In the genomic region with DNA sequence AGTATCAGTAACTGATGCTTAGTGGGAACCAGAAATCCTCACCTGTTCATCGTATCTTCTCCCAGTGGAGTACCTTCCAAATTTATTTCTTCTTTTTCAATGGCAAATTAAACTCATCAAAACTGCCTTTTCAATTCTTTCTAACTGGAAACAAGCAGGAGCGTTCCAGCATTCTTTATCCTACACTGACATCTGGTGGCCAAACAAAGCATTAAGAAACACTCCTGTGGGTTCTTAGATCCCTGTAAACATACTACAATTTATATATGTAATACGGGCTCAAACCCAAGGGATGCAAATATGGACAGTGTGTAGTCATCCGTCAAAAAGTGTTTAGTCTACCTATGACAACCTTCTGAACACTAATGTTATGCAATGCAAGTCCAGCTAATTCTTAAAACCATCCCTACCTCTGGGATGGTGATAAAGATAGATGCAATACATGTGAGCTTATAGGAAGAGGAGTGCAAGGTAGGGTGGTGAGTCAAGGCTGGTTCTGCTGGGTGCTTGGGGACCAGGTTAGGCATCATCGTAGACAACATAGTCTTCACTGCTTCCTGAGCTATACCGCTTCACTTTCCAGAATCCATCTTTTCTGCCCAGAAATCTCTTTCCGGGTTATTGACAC, we compare ENCODE assay signal across 8 cellular contexts.
A peak's percentile ranks its signal among the peaks of the same experiment; 100 is the strongest.
DNase-seq lines count a peak whose midpoint lies in the region; ATAC-seq, FAIRE-seq and TF ChIP-seq lines count a peak whose summit lies in the region.

No MANE protein-coding gene starts in this region.

- FAIRE-seq in bronchial epithelial cell (lab: Jason Lieb, UNC), result peak; percentile 7

- no peak overlapping the region for H3K4me3 ChIP-seq in bronchial epithelial cell (ENCODE audit: low read depth, low read length)
- H3K4me3 ChIP-seq in mesenchymal stem cell (ENCODE audit: insufficient read depth in 1 of 2, low read depth in 1 of 2, low read length in 2 of 2), result no peak overlapping the region
- H3K4me3 ChIP-seq in MG63, result no peak overlapping the region

- H4K8ac ChIP-seq in mesenchymal stem cell (ENCODE audit: low read length), result no peak overlapping the region

- H3K27ac ChIP-seq in mesenchymal stem cell (ENCODE audit: low read length, poor library complexity, severe bottlenecking), result no peak overlapping the region

- H3K4me2 ChIP-seq in mesenchymal stem cell (ENCODE audit: low read length, poor library complexity, severe bottlenecking), result no peak overlapping the region

- H2BK120ac ChIP-seq in mesenchymal stem cell (ENCODE audit: low read depth, low read length), result no peak overlapping the region

- no peaks in the 10 kb centered on the region for H3K36me3 ChIP-seq in bronchial epithelial cell (ENCODE audit: control insufficient read depth, insufficient read depth, low read length)
- no peaks in the 10 kb centered on the region for H3K36me3 ChIP-seq in mesenchymal stem cell (ENCODE audit: control insufficient read depth in 1 of 2, insufficient read depth in 2 of 2, low read depth in 1 of 2, low read length in 2 of 2)
- H3K36me3 ChIP-seq in MG63, result no peaks in the 10 kb centered on the region

- no peaks in the 10 kb centered on the region for H3K79me1 ChIP-seq in mesenchymal stem cell (replicated peaks; ENCODE audit: low read length, poor library complexity, severe bottlenecking)

- no peak overlapping the region for H4K91ac ChIP-seq in mesenchymal stem cell (ENCODE audit: low read length)

- H3K4ac ChIP-seq in mesenchymal stem cell (ENCODE audit: low read depth in 1 of 2, low read length in 2 of 2), result no peak overlapping the region

- BruUV-seq in Calu3 (replicated peaks; lab: Mats Ljungman, UMichigan), result no TSS peak

- CTCF ChIA-PET in Calu3 (lab: Charles Lee), result no interaction called here

- H3K23ac ChIP-seq in mesenchymal stem cell (ENCODE audit: low read length in 2 of 2), result no peak overlapping the region

- H3K9me3 ChIP-seq in mesenchymal stem cell (ENCODE audit: control insufficient read depth, low read length) (no peaks in the 10 kb centered on the region), MG63 (no peaks in the 10 kb centered on the region)

- no peak overlapping the region for H3K27ac Mint-ChIP-seq in Calu3 (ENCODE audit: unreplicated experiment)

- no peak overlapping the region for H2BK5ac ChIP-seq in mesenchymal stem cell (ENCODE audit: low read depth, low read length, poor library complexity, severe bottlenecking)

- peaks cover under 1% of the 10 kb centered on the region for H3K9me3 Mint-ChIP-seq in Calu3 (ENCODE audit: low read depth, unreplicated experiment)

- H3K27me3 Mint-ChIP-seq in Calu3 (ENCODE audit: unreplicated experiment), result no peaks in the 10 kb centered on the region

- no peaks in the 10 kb centered on the region for H3K27me3 ChIP-seq in bronchial epithelial cell (ENCODE audit: control insufficient read depth, insufficient read depth, low read length)
- H3K27me3 ChIP-seq in mesenchymal stem cell (ENCODE audit: control insufficient read depth in 1 of 2, insufficient read depth in 1 of 2, low read length in 2 of 2), result peaks cover 0 to 7% of the 10 kb centered on the region in 2 experiments
- H3K27me3 ChIP-seq in MG63, result no peaks in the 10 kb centered on the region; the same call in 1 of the 2 replicates

- H3K18ac ChIP-seq in mesenchymal stem cell (ENCODE audit: low read depth in 1 of 2, low read length in 2 of 2), result no peak overlapping the region

- ATAC-seq in GM18517 (IDR thresholded peaks at IDR 0.05; ENCODE audit: unreplicated experiment) (peak; percentile 64), HG03439 (IDR thresholded peaks at IDR 0.05; ENCODE audit: unreplicated experiment) (peak; percentile 68)

- no peak overlapping the region for H2BK12ac ChIP-seq in mesenchymal stem cell (ENCODE audit: low read length in 2 of 2)

- H3K14ac ChIP-seq in mesenchymal stem cell (ENCODE audit: low read length in 2 of 2), result no peak overlapping the region

- H2BK15ac ChIP-seq in mesenchymal stem cell (ENCODE audit: low read depth, poor library complexity, severe bottlenecking), result no peak overlapping the region

- H2AFZ ChIP-seq in mesenchymal stem cell (ENCODE audit: low read depth, low read length), result no peak overlapping the region

- WGBS in mesenchymal stem cell, result 19% methylated on average over 3 of the region's 7 CpGs

- no peak overlapping the region for H3K4me3 Mint-ChIP-seq in Calu3 (ENCODE audit: low read depth, unreplicated experiment)

- peak; percentile 62 for TF ChIP-seq CTCF in Calu3 (IDR thresholded peaks at IDR 0.05; ENCODE audit: unreplicated experiment)
- TF ChIP-seq CTCF in bronchial epithelial cell (IDR thresholded peaks at IDR 0.05; ENCODE audit: insufficient read depth, low read length, severe bottlenecking), result peak; percentile 53

- intact Hi-C loops in Calu3 (cut with micrococcal nuclease; ENCODE audit: unreplicated experiment), result loop anchor here (5.0 kb wide), 1 partner anchor 666 kb away; no protein-coding TSS in a partner anchor

- H3K4me1 ChIP-seq in mesenchymal stem cell (ENCODE audit: control insufficient read depth, insufficient read depth, low read depth, low read length), result no peaks in the 10 kb centered on the region

- no peak overlapping the region for H2AK5ac ChIP-seq in mesenchymal stem cell (ENCODE audit: low read length, severe bottlenecking)

- DNase-seq in Calu3, result peak; percentile 44
- DNase-seq in NCI-H82 treated with DMSO at 0.1 percent for 48 hours (lab: John Stamatoyannopoulos, UW; ENCODE audit: unreplicated experiment), result peak; percentile 25
- peak; percentile 58 for DNase-seq in bronchial epithelial cell (ENCODE audit: low read depth)
- peak; percentile 65 for DNase-seq in mesenchymal stem cell
- DNase-seq in MG63, result no peak
- no peak for DNase-seq in UCSD-AML1 (lab: John Stamatoyannopoulos, UW; ENCODE audit: unreplicated experiment)

- H3K4me1 Mint-ChIP-seq in Calu3 (ENCODE audit: low read depth, unreplicated experiment), result no peaks in the 10 kb centered on the region

- no peaks in the 10 kb centered on the region for H3K36me3 Mint-ChIP-seq in Calu3 (ENCODE audit: insufficient read depth, unreplicated experiment)

- no peak overlapping the region for H3K9ac ChIP-seq in mesenchymal stem cell (ENCODE audit: low read length)

Comparison
In these comparisons a context has a peak if more than half of its experiments do, and no peak if none do; other contexts are left out.
1. DNase-seq: peak in Calu3 (single experiment), NCI-H82 treated with DMSO at 0.1 percent for 48 hours (single experiment), bronchial epithelial cell (single experiment) and mesenchymal stem cell (single experiment); none in MG63 (single experiment) and UCSD-AML1 (single experiment).